In genomic region chr1:218217040-218217439, GRCh38 we compare ENCODE assay signal across 11 cellular contexts.
"Had no signal": no experiment of that assay in that cellular context is flagged by ENCODE, and none has a peak within 500 bp of the region (broad histone marks: within the 10 kb centered on the region; RNA-seq: fewer than 3 reads in every experiment).

No MANE protein-coding gene starts in this region.

- H3K9me3 Mint-ChIP-seq: activated B cell treated with CpG ODN at 0.5 μM for 24 hours; activated CD4-positive, alpha-beta T cell treated with anti-CD3 and anti-CD28 coated beads, Interleukin-2, amount 10 ng/mL, durations not matched to agents 24 days and 14 days; activated naive CD4-positive, alpha-beta T cell treated with anti-CD3 and anti-CD28 coated beads for 36 hours; naive B cell had no signal

- H3K27me3 Mint-ChIP-seq: activated CD4-positive, alpha-beta T cell treated with anti-CD3 and anti-CD28 coated beads, Interleukin-2, amount 10 ng/mL, durations not matched to agents 24 days and 14 days had no signal

- H3K27ac ChIP-seq: lower lobe of right lung, neutrophil had no signal

- H3K27ac Mint-ChIP-seq: activated B cell treated with CpG ODN at 0.5 μM for 24 hours; activated CD4-positive, alpha-beta T cell treated with anti-CD3 and anti-CD28 coated beads, Interleukin-2, amount 10 ng/mL, durations not matched to agents 24 days and 14 days; activated naive CD4-positive, alpha-beta T cell treated with anti-CD3 and anti-CD28 coated beads for 36 hours; naive B cell had no signal

- H3K4me1 ChIP-seq: lower lobe of right lung had no signal

- H3K9me3 ChIP-seq: lower lobe of right lung, neutrophil had no signal

- ATAC-seq: lower lobe of right lung, right cardiac atrium had no signal

- DNase-seq: activated B cell treated with CpG ODN at 0.5 μM for 24 hours; activated CD4-positive, alpha-beta T cell treated with anti-CD3 and anti-CD28 coated beads, Interleukin-2, amount 10 ng/mL, durations not matched to agents 24 days and 14 days; activated naive CD4-positive, alpha-beta T cell treated with anti-CD3 and anti-CD28 coated beads for 36 hours; foreskin melanocyte; kidney glomerular epithelial cell; lower lobe of right lung; naive B cell; posterior cingulate gyrus; right cardiac atrium had no signal

- H3K36me3 ChIP-seq: lower lobe of right lung, neutrophil had no signal

- H3K4me3 ChIP-seq: lower lobe of right lung, smooth muscle cell had no signal

- H3K4me1 Mint-ChIP-seq: activated B cell treated with CpG ODN at 0.5 μM for 24 hours; activated CD4-positive, alpha-beta T cell treated with anti-CD3 and anti-CD28 coated beads, Interleukin-2, amount 10 ng/mL, durations not matched to agents 24 days and 14 days; naive B cell had no signal

- H3K4me2 ChIP-seq: smooth muscle cell had no signal

- H3K4me3 Mint-ChIP-seq: activated B cell treated with CpG ODN at 0.5 μM for 24 hours; activated CD4-positive, alpha-beta T cell treated with anti-CD3 and anti-CD28 coated beads, Interleukin-2, amount 10 ng/mL, durations not matched to agents 24 days and 14 days; activated naive CD4-positive, alpha-beta T cell treated with anti-CD3 and anti-CD28 coated beads for 36 hours; naive B cell had no signal

- H3K36me3 Mint-ChIP-seq: naive B cell had no signal
